22 cellular contexts compared by ENCODE assay signal in genomic region chr5:113255105-113255504, GRCh38.
"Had no signal": no experiment of that assay in that cellular context is flagged by ENCODE, and none has a peak within 500 bp of the region (broad histone marks: within the 10 kb centered on the region; RNA-seq: fewer than 3 reads in every experiment).

No MANE protein-coding gene starts in this region.

- H3K4me3 ChIP-seq: hepatocyte, lung, tibial artery had no signal

- H3K36me3 ChIP-seq: brain microvascular endothelial cell, tibial artery had no signal

- H2AFZ ChIP-seq: hepatocyte had no signal

- H3K27me3 ChIP-seq: brain microvascular endothelial cell, foreskin keratinocyte, hepatocyte, tibial artery had no signal

- DNase-seq: activated CD4-positive, alpha-beta memory T cell treated with anti-CD3 and anti-CD28 coated beads, Interleukin-2, amount 10 ng/mL, durations not matched to agents 7 days and 5 days; activated CD4-positive, alpha-beta T cell treated with anti-CD3 and anti-CD28 coated beads for 36 hours; activated CD8-positive, alpha-beta memory T cell treated with anti-CD3 and anti-CD28 coated beads, Interleukin-2, amount 10 ng/mL, durations not matched to agents 7 days and 5 days; activated naive CD4-positive, alpha-beta T cell; activated naive CD8-positive, alpha-beta T cell treated with anti-CD3 and anti-CD28 coated beads, Interleukin-2, amount 10 ng/mL, durations not matched to agents 7 days and 5 days; aorta; brain microvascular endothelial cell; effector CD4-positive, alpha-beta T cell; foreskin keratinocyte; left cardiac atrium; nucleus accumbens; posterior cingulate gyrus; SK-N-SH; tibial artery had no signal

- H3K27ac Mint-ChIP-seq: activated CD4-positive, alpha-beta memory T cell treated with anti-CD3 and anti-CD28 coated beads, Interleukin-2, amount 10 ng/mL, durations not matched to agents 7 days and 5 days; activated CD4-positive, alpha-beta T cell treated with anti-CD3 and anti-CD28 coated beads for 36 hours; activated CD8-positive, alpha-beta memory T cell treated with anti-CD3 and anti-CD28 coated beads, Interleukin-2, amount 10 ng/mL, durations not matched to agents 7 days and 5 days; activated naive CD8-positive, alpha-beta T cell treated with anti-CD3 and anti-CD28 coated beads, Interleukin-2, amount 10 ng/mL, durations not matched to agents 7 days and 5 days; activated T-helper 17 cell treated with anti-CD3 and anti-CD28 coated beads, Interleukin-2, amount 50 U/mL, for 72 hours; mesothelial cell of epicardium; natural killer cell treated with Interleukin-12 subunit alpha and Interleukin-12 subunit beta and Interleukin-15 and Interleukin-18, amount 100 ng/mL, for 72 hours; T-helper 2 cell treated with Interferon-gamma antibody and Interleukin-4, amounts not matched to agents 5 μg/mL and 100 μg/mL, for 36 hours; WTC11 had no signal

- H3K9ac ChIP-seq: SK-N-SH had no signal

- ATAC-seq: activated CD4-positive, alpha-beta T cell treated with anti-CD3 and anti-CD28 coated beads for 36 hours; activated CD8-positive, alpha-beta memory T cell treated with anti-CD3 and anti-CD28 coated beads, Interleukin-2, amount 10 ng/mL, durations not matched to agents 7 days and 5 days; activated T-helper 17 cell treated with anti-CD3 and anti-CD28 coated beads, Interleukin-2, amount 50 U/mL, for 72 hours; foreskin keratinocyte; natural killer cell treated with Interleukin-12 subunit alpha and Interleukin-12 subunit beta and Interleukin-15 and Interleukin-18, amount 100 ng/mL, for 72 hours; WTC11 had no signal

- H3K27ac ChIP-seq: brain microvascular endothelial cell, foreskin keratinocyte, hepatocyte, tibial artery had no signal

- H3K36me3 Mint-ChIP-seq: activated CD8-positive, alpha-beta memory T cell treated with anti-CD3 and anti-CD28 coated beads, Interleukin-2, amount 10 ng/mL, durations not matched to agents 7 days and 5 days; activated naive CD8-positive, alpha-beta T cell treated with anti-CD3 and anti-CD28 coated beads, Interleukin-2, amount 10 ng/mL, durations not matched to agents 7 days and 5 days; mesothelial cell of epicardium; natural killer cell treated with Interleukin-12 subunit alpha and Interleukin-12 subunit beta and Interleukin-15 and Interleukin-18, amount 100 ng/mL, for 72 hours had no signal

- H3K4me1 Mint-ChIP-seq: activated CD4-positive, alpha-beta memory T cell treated with anti-CD3 and anti-CD28 coated beads, Interleukin-2, amount 10 ng/mL, durations not matched to agents 7 days and 5 days; activated CD4-positive, alpha-beta T cell treated with anti-CD3 and anti-CD28 coated beads for 36 hours; activated CD8-positive, alpha-beta memory T cell treated with anti-CD3 and anti-CD28 coated beads, Interleukin-2, amount 10 ng/mL, durations not matched to agents 7 days and 5 days; activated naive CD8-positive, alpha-beta T cell treated with anti-CD3 and anti-CD28 coated beads, Interleukin-2, amount 10 ng/mL, durations not matched to agents 7 days and 5 days; activated T-helper 17 cell treated with anti-CD3 and anti-CD28 coated beads, Interleukin-2, amount 50 U/mL, for 72 hours; central memory CD8-positive, alpha-beta T cell had no signal

- H3K4me3 Mint-ChIP-seq: activated CD4-positive, alpha-beta memory T cell treated with anti-CD3 and anti-CD28 coated beads, Interleukin-2, amount 10 ng/mL, durations not matched to agents 7 days and 5 days; activated CD4-positive, alpha-beta T cell treated with anti-CD3 and anti-CD28 coated beads for 36 hours; activated CD8-positive, alpha-beta memory T cell treated with anti-CD3 and anti-CD28 coated beads, Interleukin-2, amount 10 ng/mL, durations not matched to agents 7 days and 5 days; activated naive CD8-positive, alpha-beta T cell treated with anti-CD3 and anti-CD28 coated beads, Interleukin-2, amount 10 ng/mL, durations not matched to agents 7 days and 5 days; activated T-helper 17 cell treated with anti-CD3 and anti-CD28 coated beads, Interleukin-2, amount 50 U/mL, for 72 hours; central memory CD8-positive, alpha-beta T cell; mesothelial cell of epicardium; natural killer cell treated with Interleukin-12 subunit alpha and Interleukin-12 subunit beta and Interleukin-15 and Interleukin-18, amount 100 ng/mL, for 72 hours; T-helper 2 cell treated with Interferon-gamma antibody and Interleukin-4, amounts not matched to agents 5 μg/mL and 100 μg/mL, for 36 hours; WTC11 had no signal

- H3K9me3 ChIP-seq: SK-N-SH, tibial artery had no signal

- H3K9me3 Mint-ChIP-seq: activated CD4-positive, alpha-beta memory T cell treated with anti-CD3 and anti-CD28 coated beads, Interleukin-2, amount 10 ng/mL, durations not matched to agents 7 days and 5 days; activated naive CD8-positive, alpha-beta T cell treated with anti-CD3 and anti-CD28 coated beads, Interleukin-2, amount 10 ng/mL, durations not matched to agents 7 days and 5 days; activated T-helper 17 cell treated with anti-CD3 and anti-CD28 coated beads, Interleukin-2, amount 50 U/mL, for 72 hours; central memory CD8-positive, alpha-beta T cell; mesothelial cell of epicardium; natural killer cell treated with Interleukin-12 subunit alpha and Interleukin-12 subunit beta and Interleukin-15 and Interleukin-18, amount 100 ng/mL, for 72 hours; T-helper 2 cell treated with Interferon-gamma antibody and Interleukin-4, amounts not matched to agents 5 μg/mL and 100 μg/mL, for 36 hours had no signal

- H3K4me2 ChIP-seq: hepatocyte, SK-N-SH had no signal

- H3K27me3 Mint-ChIP-seq: activated CD4-positive, alpha-beta memory T cell treated with anti-CD3 and anti-CD28 coated beads, Interleukin-2, amount 10 ng/mL, durations not matched to agents 7 days and 5 days; activated T-helper 17 cell treated with anti-CD3 and anti-CD28 coated beads, Interleukin-2, amount 50 U/mL, for 72 hours had no signal
